9 cellular contexts compared by ENCODE assay signal in genomic region chr13:37640499-37640898, GRCh38. TPM values are rescaled to one million over a fixed set of nuclear protein-coding genes. Genes with fewer than 3 reads are reported as not detected.
DNase-seq lines count a peak whose midpoint lies in the region; ATAC-seq, FAIRE-seq and TF ChIP-seq lines count a peak whose summit lies in the region.
"Had no signal": no experiment of that assay in that cellular context is flagged by ENCODE, and none has a peak within 500 bp of the region (broad histone marks: within the 10 kb centered on the region; RNA-seq: fewer than 3 reads in every experiment).

No MANE protein-coding gene starts in this region.

- no peaks in the 10 kb centered on the region for H3K27me3 Mint-ChIP-seq in HFFc6 (ENCODE audit: insufficient read depth)

- POLR2A ChIA-PET in A549 (lab: Yijun Ruan, JAX): no interaction called here

- no peak overlapping the region for H3K4me2 ChIP-seq in A549

- peak; percentile 61 to 69; a peak in 4 of 5 replicates for TF ChIP-seq RAD21 in A549 (conservative IDR thresholded peaks at IDR 0.05 in 1 of 2, IDR thresholded peaks at IDR 0.05 in 1 of 2)

- peak; percentile 52 for TF ChIP-seq CTCF in A549 (IDR thresholded peaks at IDR 0.05)
- TF ChIP-seq CTCF in HFFc6 (IDR thresholded peaks at IDR 0.05): peak; percentile 85

- peak overlapping the region; percentile 57 for H3K27ac Mint-ChIP-seq in HFFc6

- TF ChIP-seq EP300 in A549 (IDR thresholded peaks at IDR 0.05): no peak

- FAIRE-seq in A549 (lab: Jason Lieb, UNC): no peak
- FAIRE-seq: G401.6 had no signal

- no peaks in the 10 kb centered on the region for H3K9me3 Mint-ChIP-seq in HFFc6

- no peak for TF ChIP-seq POLR2A in A549 (IDR thresholded peaks at IDR 0.05; ENCODE audit: low read length)

- H3K4me3 ChIP-seq in A549: no peak overlapping the region

- H3K4me3 Mint-ChIP-seq in HFFc6: no peak overlapping the region

- no peak overlapping the region for H3K27ac ChIP-seq in A549

- peak in 1 of 2 experiments; percentile 51; a peak in 1 of 6 replicates for ATAC-seq in A549
- no peak for ATAC-seq in GM18502 (IDR thresholded peaks at IDR 0.05; ENCODE audit: poor library complexity, unreplicated experiment)
- ATAC-seq in GM18498 (IDR thresholded peaks at IDR 0.05; ENCODE audit: unreplicated experiment): no peak
- ATAC-seq in HG02642 (IDR thresholded peaks at IDR 0.05; ENCODE audit: poor library complexity, unreplicated experiment): no peak

- CTCF ChIA-PET in A549 (lab: Yijun Ruan, JAX): interaction anchor here (1.1 to 2.0 kb wide), 6 partner anchors 9 to 942 kb away, joined by 3 to 7 read pairs (median 4); no protein-coding TSS in a partner anchor

- peaks cover 40% of the 10 kb centered on the region for H3K4me1 Mint-ChIP-seq in HFFc6 (ENCODE audit: low read depth)

- DNase-seq in A549 (ENCODE audit: low read depth in 1 of 2, low spot score in 1 of 2) (peak; percentile 4 to 42), HFFc6 (peak; percentile 74), SKM-1 treated with dmso at 0.1 percent for 144 hours (lab: John Stamatoyannopoulos, UW; ENCODE audit: unreplicated experiment) (peak; percentile 12), hepatic stellate cell (ENCODE audit: low spot score) (peak; percentile 38), NCI-H187 treated with DMSO at 0.1 percent for 48 hours (lab: John Stamatoyannopoulos, UW) (no peak)

- no peaks in the 10 kb centered on the region for H3K4me1 ChIP-seq in A549

- H3K9me3 ChIP-seq in A549: no peaks in the 10 kb centered on the region

- WGBS in A549 (ENCODE audit: missing lambda C conversion rate): 0% methylated on average over 2 of the region's 2 CpGs

- peaks cover 27% of the 10 kb centered on the region for H3K36me3 Mint-ChIP-seq in HFFc6 (ENCODE audit: low read depth)

TF ChIP-seq in A549, 52 proteins besides CTCF, POLR2A, EP300 and RAD21:
- TF ChIP-seq RNF2 (IDR thresholded peaks at IDR 0.05; ENCODE audit: borderline replicate concordance, low read depth) (no peak), SMC3 (IDR thresholded peaks at IDR 0.05) (peak; percentile 67), ZFP36 (IDR thresholded peaks at IDR 0.05; ENCODE audit: borderline replicate concordance, partially characterized antibody) (no peak), TP53 (CRISPR knock-in tag; IDR thresholded peaks at IDR 0.05) (no peak), NFE2L2 (conservative IDR thresholded peaks at IDR 0.05; ENCODE audit: low read length) (no peak), CBX2 (IDR thresholded peaks at IDR 0.05; ENCODE audit: borderline replicate concordance, low read depth) (no peak), USF2 (IDR thresholded peaks at IDR 0.05) (no peak)

RNA-seq across cellular contexts. Expression of gene POSTN, which starts 41.9 kb away (rescaled TPM):
- polyA plus RNA-seq in A549 (2011; rRNA removed) (not detected in 2 replicates), A549 (2017; fragmentation: RNase III; extraction: RNeasy Plus Mini Kit Qiagen cat#74134 plus additional on column Dnase treatment) (0.04 to 0.07 TPM (median 0.04 TPM) in 3 replicates)
- polyA plus RNA-seq in A549 (2012; cell fraction: cytosol; rRNA removed): not detected in 2 replicates
- not detected in 2 replicates for polyA plus RNA-seq in A549 (2012; cell fraction: nucleus; rRNA removed)
- not detected in 2 replicates for polyA minus RNA-seq in A549 (2011; rRNA and poly(A)+ RNA removed)
- 100 to 1,000 TPM in 2 of 6 experiments, 10 to 100 TPM in 4; 20.5 to 220 (median 23.5) TPM for total RNA-seq in HFFc6 (2021; fragmentation: NEBNext Ultra II Directional; extraction: Animal tissue kit (Norgen Biotek cat#: 25700))
